In the genomic region with DNA sequence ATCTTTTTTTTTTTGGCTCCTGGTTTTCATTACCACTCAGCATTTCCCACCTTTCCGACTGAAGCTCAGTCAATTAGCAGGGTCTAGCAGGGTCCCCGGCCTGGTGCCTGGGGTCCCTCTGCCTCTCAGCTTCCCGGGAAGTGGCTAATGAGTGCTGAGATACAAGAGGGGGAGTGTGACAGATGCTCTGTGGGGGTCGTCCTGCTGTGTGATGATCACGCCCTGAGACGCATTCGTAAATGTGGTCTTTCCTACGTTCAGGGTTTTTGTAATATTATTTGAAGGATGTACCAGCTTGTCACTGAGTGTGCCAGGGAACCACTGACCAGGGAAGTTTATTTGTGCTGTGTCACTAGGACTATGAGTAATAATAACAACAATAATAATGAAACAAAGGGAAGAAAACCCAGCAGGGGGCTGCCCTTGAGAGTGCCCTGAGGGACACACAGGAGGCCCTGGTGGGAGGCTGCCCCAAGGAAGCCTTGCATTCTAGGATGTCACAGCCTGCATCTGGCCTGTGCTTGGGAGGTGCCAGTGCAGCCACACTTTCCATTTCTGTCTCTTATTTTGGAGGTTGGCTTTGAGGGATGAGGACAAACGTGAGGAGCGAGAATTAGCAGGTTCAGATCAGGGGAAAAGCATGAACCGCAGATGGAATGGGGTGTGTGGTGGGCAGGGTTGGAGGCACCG, we compare ENCODE assay signal across 25 cellular contexts.
DNase-seq lines count a peak whose midpoint lies in the region; ATAC-seq and TF ChIP-seq lines count a peak whose summit lies in the region.
"Had no signal": no experiment of that assay in that cellular context is flagged by ENCODE, and none has a peak within 500 bp of the region (broad histone marks: within the 10 kb centered on the region; RNA-seq: fewer than 3 reads in every experiment).

No MANE protein-coding gene starts in this region.

- no peak for TF ChIP-seq POLR2A in GM18505 (IDR thresholded peaks at IDR 0.05; ENCODE audit: borderline replicate concordance, extremely low read depth, insufficient read depth, insufficient read length)

- no peak overlapping the region for H3K9ac ChIP-seq in colonic mucosa (ENCODE audit: low read depth in 2 of 2, low read length in 2 of 2)

- no peak overlapping the region for H3K4me3 ChIP-seq in colonic mucosa
- H3K4me3 ChIP-seq: smooth muscle cell, thoracic aorta had no signal

- DNase-seq in A172 (ENCODE audit: low spot score): peak; percentile 44
- peak; percentile 48 for DNase-seq in Caki2 (ENCODE audit: low read depth)
- DNase-seq in colonic mucosa: peak; percentile 7
- DNase-seq in neural crest cell (ENCODE audit: low read depth, low spot score): no peak
- no peak for DNase-seq in activated CD4-positive, alpha-beta T cell treated with anti-CD3 and anti-CD28 coated beads for 48 hours
- DNase-seq: activated CD4-positive, alpha-beta T cell treated with anti-CD3 and anti-CD28 coated beads, Interleukin-2, amount 10 ng/mL, durations not matched to agents 24 days and 14 days; activated naive CD8-positive, alpha-beta T cell treated with anti-CD3 and anti-CD28 coated beads for 36 hours; CD4-positive, CD25-positive, alpha-beta regulatory T cell; effector CD8-positive, alpha-beta T cell; erythroblast; foreskin keratinocyte; left cardiac atrium; NCI-H1092 treated with DMSO at 0.1 percent for 48 hours; NCI-H1930; NCI-H69; occipital lobe; T-helper 2 cell had no signal

- no peaks in the 10 kb centered on the region for H3K9me3 Mint-ChIP-seq in neural crest cell
- H3K9me3 Mint-ChIP-seq: activated CD4-positive, alpha-beta T cell treated with anti-CD3 and anti-CD28 coated beads, Interleukin-2, amount 10 ng/mL, durations not matched to agents 24 days and 14 days; activated naive CD8-positive, alpha-beta T cell treated with anti-CD3 and anti-CD28 coated beads for 36 hours; memory B cell; stimulated activated memory B cell treated with anti-CD40 and anti-IgM and Interleukin-4, amounts not matched to agents 10 μg/mL and 1 μg/mL and 100 μg/mL, for 72 hours had no signal

- in situ Hi-C loops in Caki2 (cut with HindIII; ENCODE audit: low pct_unique_long_range_greater_than_20kb, low sequenced_read_pairs): no loop called here

- H3K27ac Mint-ChIP-seq in neural crest cell (ENCODE audit: unreplicated experiment): peak overlapping the region; percentile 92
- H3K27ac Mint-ChIP-seq: activated CD4-positive, alpha-beta T cell treated with anti-CD3 and anti-CD28 coated beads, Interleukin-2, amount 10 ng/mL, durations not matched to agents 24 days and 14 days; activated naive CD8-positive, alpha-beta T cell treated with anti-CD3 and anti-CD28 coated beads for 36 hours; CD4-positive, CD25-positive, alpha-beta regulatory T cell; memory B cell; stimulated activated memory B cell treated with anti-CD40 and anti-IgM and Interleukin-4, amounts not matched to agents 10 μg/mL and 1 μg/mL and 100 μg/mL, for 72 hours had no signal

- intact Hi-C loops in colonic mucosa (cut with DNase I): no loop called here

- H3K27me3 Mint-ChIP-seq in neural crest cell (ENCODE audit: low read depth): no peaks in the 10 kb centered on the region
- H3K27me3 Mint-ChIP-seq: activated CD4-positive, alpha-beta T cell treated with anti-CD3 and anti-CD28 coated beads, Interleukin-2, amount 10 ng/mL, durations not matched to agents 24 days and 14 days; CD4-positive, CD25-positive, alpha-beta regulatory T cell had no signal

- ATAC-seq in GM18505 (IDR thresholded peaks at IDR 0.05; ENCODE audit: unreplicated experiment): no peak
- ATAC-seq in GM18858 (IDR thresholded peaks at IDR 0.05; ENCODE audit: unreplicated experiment): no peak
- no peak for ATAC-seq in HG03521 (IDR thresholded peaks at IDR 0.05; ENCODE audit: unreplicated experiment)
- ATAC-seq: foreskin keratinocyte; left cardiac atrium; stimulated activated memory B cell treated with anti-CD40 and anti-IgM and Interleukin-4, amounts not matched to agents 10 μg/mL and 1 μg/mL and 100 μg/mL, for 72 hours had no signal

- TF ChIP-seq CTCF in colonic mucosa (IDR thresholded peaks at IDR 0.05) (no peak), neural crest cell (conservative IDR thresholded peaks at IDR 0.05) (no peak)

- no peaks in the 10 kb centered on the region for H3K36me3 ChIP-seq in colonic mucosa
- H3K36me3 ChIP-seq: thoracic aorta had no signal

- no peaks in the 10 kb centered on the region for H3K9me3 ChIP-seq in colonic mucosa
- H3K9me3 ChIP-seq: thoracic aorta had no signal

- no peak overlapping the region for H3K4me3 Mint-ChIP-seq in neural crest cell
- H3K4me3 Mint-ChIP-seq: activated CD4-positive, alpha-beta T cell treated with anti-CD3 and anti-CD28 coated beads, Interleukin-2, amount 10 ng/mL, durations not matched to agents 24 days and 14 days; activated naive CD8-positive, alpha-beta T cell treated with anti-CD3 and anti-CD28 coated beads for 36 hours; CD4-positive, CD25-positive, alpha-beta regulatory T cell; memory B cell; stimulated activated memory B cell treated with anti-CD40 and anti-IgM and Interleukin-4, amounts not matched to agents 10 μg/mL and 1 μg/mL and 100 μg/mL, for 72 hours had no signal

- no peaks in the 10 kb centered on the region for H3K36me3 Mint-ChIP-seq in neural crest cell (ENCODE audit: low read depth)
- H3K36me3 Mint-ChIP-seq: activated naive CD8-positive, alpha-beta T cell treated with anti-CD3 and anti-CD28 coated beads for 36 hours; CD4-positive, CD25-positive, alpha-beta regulatory T cell; memory B cell; stimulated activated memory B cell treated with anti-CD40 and anti-IgM and Interleukin-4, amounts not matched to agents 10 μg/mL and 1 μg/mL and 100 μg/mL, for 72 hours had no signal

- no peaks in the 10 kb centered on the region for H3K4me1 ChIP-seq in colonic mucosa
- H3K4me1 ChIP-seq: foreskin keratinocyte had no signal

- peaks cover 11% of the 10 kb centered on the region for H3K4me1 Mint-ChIP-seq in neural crest cell
- H3K4me1 Mint-ChIP-seq: activated CD4-positive, alpha-beta T cell treated with anti-CD3 and anti-CD28 coated beads, Interleukin-2, amount 10 ng/mL, durations not matched to agents 24 days and 14 days; activated naive CD8-positive, alpha-beta T cell treated with anti-CD3 and anti-CD28 coated beads for 36 hours; memory B cell; stimulated activated memory B cell treated with anti-CD40 and anti-IgM and Interleukin-4, amounts not matched to agents 10 μg/mL and 1 μg/mL and 100 μg/mL, for 72 hours had no signal

- no peak overlapping the region for H3K27ac ChIP-seq in colonic mucosa
- H3K27ac ChIP-seq: foreskin keratinocyte, RWPE1, thoracic aorta had no signal

- no peaks in the 10 kb centered on the region for H3K27me3 ChIP-seq in colonic mucosa
- H3K27me3 ChIP-seq: foreskin keratinocyte had no signal

Comparison
In these comparisons a context has a peak if more than half of its experiments do, and no peak if none do; other contexts are left out.
1. DNase-seq: peak in A172 (single experiment), Caki2 (single experiment) and colonic mucosa (single experiment); none in neural crest cell (single experiment) and activated CD4-positive, alpha-beta T cell treated with anti-CD3 and anti-CD28 coated beads for 48 hours (single experiment).